In the genomic region with DNA sequence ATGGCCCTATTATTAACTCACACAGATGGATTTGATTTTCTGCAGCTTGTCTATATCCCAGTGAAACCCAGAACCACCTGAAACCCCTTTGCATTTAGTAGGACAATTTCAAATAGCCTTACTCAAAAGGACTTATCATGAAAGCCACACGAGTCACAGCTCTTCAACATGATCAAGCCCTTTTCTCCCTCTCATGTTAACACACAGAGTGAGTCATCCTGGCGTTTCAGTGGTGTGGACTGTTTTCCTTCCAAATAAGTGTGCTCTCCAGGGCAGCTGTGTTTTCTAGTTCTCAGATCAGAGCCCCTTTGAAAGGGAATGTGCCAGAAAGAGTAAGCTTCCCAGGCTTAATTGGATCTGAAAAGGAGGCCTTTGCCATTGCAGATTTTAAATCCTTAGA, we compare ENCODE assay signal across 1 cellular context.
A peak's percentile ranks its signal among the peaks of the same experiment; 100 is the strongest.
TF ChIP-seq lines count a peak whose summit lies in the region.

No MANE protein-coding gene starts in this region.

TF ChIP-seq in HepG2, 621 proteins besides CTCF, POLR2A, EP300 and RAD21:
- TF ChIP-seq TOE1 (CRISPR knock-in tag; IDR thresholded peaks at IDR 0.05): no peak
- no peak for TF ChIP-seq XRCC5 (optimal IDR thresholded peaks at IDR 0.05; ENCODE audit: low read length)
- peak; percentile 71 for TF ChIP-seq FOSL2 (CRISPR knock-in tag; IDR thresholded peaks at IDR 0.05)
